In the genomic region with DNA sequence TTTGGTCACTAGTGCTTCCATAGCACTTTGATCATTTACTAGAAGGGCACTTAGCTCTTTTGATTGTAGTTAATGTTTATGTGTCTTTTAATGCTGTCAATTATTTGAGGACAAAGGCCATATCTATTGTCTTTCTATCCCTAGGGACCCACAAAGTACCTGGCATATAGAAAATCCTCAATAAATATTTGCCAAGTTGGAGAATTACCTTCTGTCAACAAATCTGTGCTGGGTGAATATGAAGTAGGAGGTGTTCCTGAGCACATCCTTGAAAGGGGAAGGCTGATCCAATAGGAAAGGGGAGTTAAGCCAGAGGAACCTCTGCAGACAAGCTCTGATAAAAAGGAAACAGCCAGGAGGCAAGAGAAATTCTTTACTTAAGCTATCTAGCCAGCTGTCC, we compare ENCODE assay signal across 23 cellular contexts. TPM values are rescaled to one million over a fixed set of nuclear protein-coding genes. Genes with fewer than 3 reads are reported as not detected.
A peak's percentile ranks its signal among the peaks of the same experiment; 100 is the strongest.
DNase-seq lines count a peak whose midpoint lies in the region; ATAC-seq and TF ChIP-seq lines count a peak whose summit lies in the region.
"Had no signal": no experiment of that assay in that cellular context is flagged by ENCODE, and none has a peak within 500 bp of the region (broad histone marks: within the 10 kb centered on the region; RNA-seq: fewer than 3 reads in every experiment).

No MANE protein-coding gene starts in this region.

- H3K27ac ChIP-seq in 22Rv1 = peak overlapping the region; percentile 12; the same call in 1 of the 2 replicates
- no peak overlapping the region for H3K27ac ChIP-seq in caudate nucleus (ENCODE audit: low read depth, low read length)
- H3K27ac ChIP-seq: adrenal gland, breast epithelium, gastroesophageal sphincter, lower lobe of right lung, sigmoid colon had no signal

- no peaks in the 10 kb centered on the region for H3K27me3 ChIP-seq in BE2C
- H3K27me3 ChIP-seq: adrenal gland, breast epithelium, gastroesophageal sphincter, sigmoid colon had no signal

- no peak for TF ChIP-seq CTCF in 22Rv1 (IDR thresholded peaks at IDR 0.05)
- no peak for TF ChIP-seq CTCF in BE2C (IDR thresholded peaks at IDR 0.05; ENCODE audit: low read depth, low read length)

- no peaks in the 10 kb centered on the region for H3K27me3 Mint-ChIP-seq in T-helper 17 cell

- no peak overlapping the region for H3K4me3 Mint-ChIP-seq in T-helper 17 cell
- H3K4me3 Mint-ChIP-seq: endodermal cell, WTC11 had no signal

- H3K4me3 ChIP-seq in BE2C (ENCODE audit: low read depth, low read length) = no peak overlapping the region
- H3K4me3 ChIP-seq: adrenal gland, breast epithelium, gastroesophageal sphincter, lower lobe of right lung, sigmoid colon had no signal

- H3K36me3 Mint-ChIP-seq in T-helper 17 cell (ENCODE audit: low read depth) = peaks cover 8% of the 10 kb centered on the region
- H3K36me3 Mint-ChIP-seq: CD14-positive monocyte had no signal

- ATAC-seq in T-helper 17 cell = no peak
- ATAC-seq: gastroesophageal sphincter, lower lobe of right lung, WTC11 had no signal

- peak overlapping the region; percentile 99 for H3K27ac Mint-ChIP-seq in T-helper 17 cell
- H3K27ac Mint-ChIP-seq: CD14-positive monocyte, endodermal cell, WTC11 had no signal

- peak; percentile 80 for DNase-seq in COR-L47 (lab: John Stamatoyannopoulos, UW)
- peak; percentile 37 for DNase-seq in NCI-H2029 (lab: John Stamatoyannopoulos, UW)
- DNase-seq in T-helper 17 cell = no peak
- no peak for DNase-seq in caudate nucleus (lab: John Stamatoyannopoulos, UW)
- DNase-seq in SHP77 (lab: John Stamatoyannopoulos, UW) = no peak
- no peak for DNase-seq in BE2C
- no peak for DNase-seq in T-helper 2 cell
- DNase-seq: activated CD4-positive, alpha-beta T cell treated with anti-CD3 and anti-CD28 coated beads, Interleukin-2, amount 50 U/mL, for 48 hours; activated naive CD4-positive, alpha-beta T cell; adrenal gland; cortex of kidney; endodermal cell; islet precursor cell; Kasumi-1; lower lobe of right lung; NCI-H2227 treated with DMSO at 0.1 percent for 48 hours; sigmoid colon; substantia nigra had no signal

- H3K9me3 ChIP-seq in T-helper 17 cell (ENCODE audit: control insufficient read depth, low read length, poor library complexity, severe bottlenecking) (no peaks in the 10 kb centered on the region), BE2C (no peaks in the 10 kb centered on the region)
- H3K9me3 ChIP-seq: breast epithelium, gastroesophageal sphincter, lower lobe of right lung, sigmoid colon had no signal

- peaks cover 53% of the 10 kb centered on the region for H3K4me1 Mint-ChIP-seq in T-helper 17 cell

- no peaks in the 10 kb centered on the region for H3K4me1 ChIP-seq in BE2C
- H3K4me1 ChIP-seq: adrenal gland, breast epithelium, gastroesophageal sphincter had no signal

- no peaks in the 10 kb centered on the region for H3K36me3 ChIP-seq in BE2C
- H3K36me3 ChIP-seq: adrenal gland, breast epithelium, gastroesophageal sphincter, lower lobe of right lung, sigmoid colon had no signal

RNA-seq across cellular contexts. Expression of a gene that starts 8.2 kb away (rescaled TPM):
- total RNA-seq in T-helper 17 cell = 10 to 100 TPM; 53.6 to 57.3 TPM
- not detected for polyA plus RNA-seq in BE2C (2012; ENCODE audit: insufficient read depth, insufficient read length, low read depth)

Comparison
In these comparisons a context has a peak if more than half of its experiments do, and no peak if none do; other contexts are left out.
1. DNase-seq: peak in COR-L47 (single experiment) and NCI-H2029 (single experiment); none in T-helper 17 cell (0 of 3), caudate nucleus (0 of 61), SHP77 (0 of 2), BE2C (single experiment) and T-helper 2 cell (0 of 5).